In genomic region chr19:48419158-48419920, GRCh38 we compare ENCODE assay signal across 8 cellular contexts. TPM values are rescaled to one million over a fixed set of nuclear protein-coding genes. Genes with fewer than 3 reads are reported as not detected.
DNase-seq lines count a peak whose midpoint lies in the region; ATAC-seq and TF ChIP-seq lines count a peak whose summit lies in the region.

No MANE protein-coding gene starts in this region.

- H3K4me1 Mint-ChIP-seq in type B pancreatic cell (ENCODE audit: unreplicated experiment) = peaks cover 15% of the 10 kb centered on the region

- DNase-seq in AG08395 (ENCODE audit: low spot score) (peak; percentile 53), NB4 (ENCODE audit: low read depth) (peak; percentile 91), globus pallidus (ENCODE audit: low spot score) (peak; percentile 52), type B pancreatic cell (ENCODE audit: extremely low spot score, unreplicated experiment) (no peak)
- DNase-seq in activated CD8-positive, alpha-beta memory T cell treated with anti-CD3 and anti-CD28 coated beads, Interleukin-2, amount 50 U/mL, for 48 hours = peak; percentile 89
- peak in 3 of 4 experiments; percentile 46 to 61 (median 50) for DNase-seq in stimulated activated CD4-positive, alpha-beta T cell treated with anti-CD3 and anti-CD28 coated beads, Interleukin-1b, Interleukin-23, amount 100 ng/mL, for 24 hours (ENCODE audit: low read depth in 4 of 4, low spot score in 1 of 4)

- TF ChIP-seq CTCF in NB4 (IDR thresholded peaks at IDR 0.05; ENCODE audit: low read depth, low read length) (no peak), type B pancreatic cell (conservative IDR thresholded peaks at IDR 0.05) (no peak)

- H3K4me3 Mint-ChIP-seq in type B pancreatic cell = no peak overlapping the region

- H3K27me3 Mint-ChIP-seq in type B pancreatic cell = peaks cover 6% of the 10 kb centered on the region

- no peaks in the 10 kb centered on the region for H3K36me3 Mint-ChIP-seq in type B pancreatic cell

- no peak overlapping the region for H3K4me3 ChIP-seq in NB4 (ENCODE audit: low read depth, low read length)

- ATAC-seq in GM19351 (IDR thresholded peaks at IDR 0.05; ENCODE audit: unreplicated experiment) = peak; percentile 63
- no peak for ATAC-seq in HG02970 (IDR thresholded peaks at IDR 0.05; ENCODE audit: low FRiP score, unreplicated experiment)

- peak; percentile 9 for TF ChIP-seq POLR2A in NB4 (IDR thresholded peaks at IDR 0.05; ENCODE audit: extremely low read depth, insufficient read length)

- no peaks in the 10 kb centered on the region for H3K9me3 Mint-ChIP-seq in type B pancreatic cell

- H3K27ac Mint-ChIP-seq in type B pancreatic cell = no peak overlapping the region

RNA-seq across cellular contexts. Expression of gene GRIN2D, which starts 25.9 kb away (rescaled TPM):
- 0.45 and 0.58 TPM in 2 replicates for total RNA-seq in type B pancreatic cell (ENCODE audit: low replicate concordance)

RNA-seq across cellular contexts. Expression of gene GRWD1, which starts 26.4 kb away (rescaled TPM):
- 37.2 and 44.0 TPM in 2 replicates for total RNA-seq in type B pancreatic cell (ENCODE audit: low replicate concordance)

RNA-seq across cellular contexts. Expression of gene KDELR1, which starts 28.0 kb away (rescaled TPM):
- total RNA-seq in type B pancreatic cell (ENCODE audit: low replicate concordance) = 227 and 245 TPM in 2 replicates

RNA-seq across cellular contexts. Expression of gene KCNJ14, which starts 36.0 kb away (rescaled TPM):
- total RNA-seq in type B pancreatic cell (ENCODE audit: low replicate concordance) = 1.8 TPM in 2 replicates

RNA-seq across cellular contexts. Expression of gene CYTH2, which starts 49.8 kb away (rescaled TPM):
- total RNA-seq in type B pancreatic cell (ENCODE audit: low replicate concordance) = 115 and 139 TPM in 2 replicates
